Comparison of ENCODE assay signal across 12 cellular contexts in genomic region chr2:44883356-44883755, GRCh38. TPM values are rescaled to one million over a fixed set of nuclear protein-coding genes. Genes with fewer than 3 reads are reported as not detected.
"Had no signal": no experiment of that assay in that cellular context is flagged by ENCODE, and none has a peak within 500 bp of the region (broad histone marks: within the 10 kb centered on the region; RNA-seq: fewer than 3 reads in every experiment).

No MANE protein-coding gene starts in this region.

- H2AFZ ChIP-seq: GM23248, GM23338 had no signal

- H3K9ac ChIP-seq: GM23248 had no signal

- H3K27ac ChIP-seq: GM23248 had no signal

- ATAC-seq: GM23338, HCT116 had no signal

- H3K36me3 ChIP-seq: HAP-1 had no signal

- FAIRE-seq: H1, H54 had no signal

- H3K4me3 ChIP-seq: GM23248, GM23338, HAP-1 had no signal

- DNase-seq: GM23248, GOT3, H7, H9, HCEC 1CT, HFFc6 had no signal

- H3K4me1 ChIP-seq: HAP-1 had no signal

- H3K4me2 ChIP-seq: GM23338 had no signal

- H3K9me3 ChIP-seq: HAP-1 had no signal

RNA-seq across cellular contexts. Expression of gene SIX3, which starts 58.1 kb away (rescaled TPM):
- total RNA-seq: GM23248, H4, HFFc6 had no signal
- polyA plus RNA-seq: GM23248 had no signal
